Comparison of ENCODE assay signal across 8 cellular contexts in genomic region chr5:134503937-134504437, GRCh38. TPM values are rescaled to one million over a fixed set of nuclear protein-coding genes. Genes with fewer than 3 reads are reported as not detected.
A peak's percentile ranks its signal among the peaks of the same experiment; 100 is the strongest.
DNase-seq lines count a peak whose midpoint lies in the region; ATAC-seq and TF ChIP-seq lines count a peak whose summit lies in the region.

No MANE protein-coding gene starts in this region.

- no peaks in the 10 kb centered on the region for H3K9me3 Mint-ChIP-seq in stimulated activated memory B cell treated with anti-CD40 and anti-IgM and Interleukin-4, amounts not matched to agents 10 μg/mL and 1 μg/mL and 100 μg/mL, for 72 hours

- no peaks in the 10 kb centered on the region for H3K36me3 Mint-ChIP-seq in stimulated activated memory B cell treated with anti-CD40 and anti-IgM and Interleukin-4, amounts not matched to agents 10 μg/mL and 1 μg/mL and 100 μg/mL, for 72 hours

- H3K4me3 ChIP-seq in WERI-Rb-1 (ENCODE audit: low read depth, low read length) (no peak overlapping the region), fibroblast of villous mesenchyme (ENCODE audit: low read depth, low read length) (no peak overlapping the region)

- ATAC-seq in stimulated activated memory B cell treated with anti-CD40 and anti-IgM and Interleukin-4, amounts not matched to agents 10 μg/mL and 1 μg/mL and 100 μg/mL, for 72 hours = no peak
- no peak for ATAC-seq in HG02938 (IDR thresholded peaks at IDR 0.05; ENCODE audit: unreplicated experiment)
- ATAC-seq in GM18517 (IDR thresholded peaks at IDR 0.05; ENCODE audit: unreplicated experiment) = no peak

- no peaks in the 10 kb centered on the region for H3K9me3 ChIP-seq in WERI-Rb-1 (ENCODE audit: severe bottlenecking)

- peak overlapping the region; percentile 70 for H3K27ac Mint-ChIP-seq in stimulated activated memory B cell treated with anti-CD40 and anti-IgM and Interleukin-4, amounts not matched to agents 10 μg/mL and 1 μg/mL and 100 μg/mL, for 72 hours

- H3K27ac ChIP-seq in WERI-Rb-1 = peak overlapping the region; percentile 64

- peak; percentile 10 for DNase-seq in NCI-H510A treated with DMSO at 0.1 percent for 48 hours (lab: John Stamatoyannopoulos, UW)
- no peak for DNase-seq in NCI-H510A (lab: John Stamatoyannopoulos, UW)
- peak; percentile 16 for DNase-seq in WERI-Rb-1
- peak; percentile 43 for DNase-seq in fibroblast of villous mesenchyme (ENCODE audit: low read depth)
- no peak for DNase-seq in activated gamma-delta T cell treated with Interleukin-2 at 50 U/mL for 16 hours

- H3K4me3 Mint-ChIP-seq in stimulated activated memory B cell treated with anti-CD40 and anti-IgM and Interleukin-4, amounts not matched to agents 10 μg/mL and 1 μg/mL and 100 μg/mL, for 72 hours = no peak overlapping the region

- peaks cover 22% of the 10 kb centered on the region for H3K4me1 Mint-ChIP-seq in stimulated activated memory B cell treated with anti-CD40 and anti-IgM and Interleukin-4, amounts not matched to agents 10 μg/mL and 1 μg/mL and 100 μg/mL, for 72 hours

- H3K36me3 ChIP-seq in WERI-Rb-1 = no peaks in the 10 kb centered on the region

- H3K27me3 Mint-ChIP-seq in stimulated activated memory B cell treated with anti-CD40 and anti-IgM and Interleukin-4, amounts not matched to agents 10 μg/mL and 1 μg/mL and 100 μg/mL, for 72 hours = no peaks in the 10 kb centered on the region

- no peaks in the 10 kb centered on the region for H3K27me3 ChIP-seq in WERI-Rb-1 (ENCODE audit: insufficient read depth, low read depth, severe bottlenecking)

- TF ChIP-seq CTCF in WERI-Rb-1 (IDR thresholded peaks at IDR 0.05; ENCODE audit: low read depth, low read length) = no peak
- no peak for TF ChIP-seq CTCF in fibroblast of villous mesenchyme (IDR thresholded peaks at IDR 0.05; ENCODE audit: insufficient read depth, low read depth, low read length)

RNA-seq across cellular contexts. Expression of gene JADE2, which starts 21.5 kb away (rescaled TPM):
- total RNA-seq in fibroblast of villous mesenchyme = 29.3 and 35.4 TPM in 2 replicates

Comparison
In these comparisons a context has a peak if more than half of its experiments do, and no peak if none do; other contexts are left out.
1. DNase-seq: peak in NCI-H510A treated with DMSO at 0.1 percent for 48 hours (single experiment), WERI-Rb-1 (single experiment) and fibroblast of villous mesenchyme (single experiment); none in NCI-H510A (single experiment) and activated gamma-delta T cell treated with Interleukin-2 at 50 U/mL for 16 hours (single experiment).